Comparison of ENCODE assay signal across 20 cellular contexts in the genomic region with DNA sequence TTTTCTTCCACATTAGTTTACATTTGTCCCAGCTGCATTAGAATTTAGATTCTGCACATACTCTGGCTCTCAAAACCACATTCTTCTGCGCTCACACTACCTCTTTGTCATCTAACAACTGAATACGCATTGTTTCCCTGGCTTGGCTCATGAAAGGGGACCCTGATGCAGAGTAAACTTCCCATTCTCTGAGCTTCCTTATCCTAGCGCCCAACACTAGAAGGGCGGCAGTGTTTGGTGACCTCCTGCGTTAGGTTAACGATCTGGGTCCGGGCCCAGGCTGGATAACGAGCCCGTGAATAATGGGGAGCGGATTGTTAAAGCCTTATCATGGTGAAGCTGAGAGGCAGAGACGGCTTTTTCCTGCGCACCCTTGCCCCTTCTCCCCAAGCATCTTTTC.
DNase-seq lines count a peak whose midpoint lies in the region; ATAC-seq and TF ChIP-seq lines count a peak whose summit lies in the region.
"Had no signal": no experiment of that assay in that cellular context is flagged by ENCODE, and none has a peak within 500 bp of the region (broad histone marks: within the 10 kb centered on the region; RNA-seq: fewer than 3 reads in every experiment).

No MANE protein-coding gene starts in this region.

- TF ChIP-seq POLR2A in lower leg skin (IDR thresholded peaks at IDR 0.05): no peak

- 64 to 66% methylated on average over 12 of the region's 12 CpGs for WGBS in lower leg skin, 2 donors
- no CpG with 5 or more reads among the region's 12 CpGs for WGBS in trophoblast cell (ENCODE audit: extremely low coverage, insufficient coverage, insufficient read length)

- no peaks in the 10 kb centered on the region for H3K9me3 Mint-ChIP-seq in stimulated activated effector memory CD8-positive, alpha-beta T cell treated with anti-CD3 and anti-CD28 coated beads, Interleukin-12 subunit alpha, Interleukin-12 subunit beta, amount 100 ng/mL, for 72 hours
- H3K9me3 Mint-ChIP-seq: activated naive CD8-positive, alpha-beta T cell treated with anti-CD3 and anti-CD28 coated beads for 36 hours; activated T-cell treated with anti-CD3 and anti-CD28 coated beads, Interleukin-2, amount 50 U/mL, for 24 hours; natural killer cell had no signal

- no peaks in the 10 kb centered on the region for H3K4me1 ChIP-seq in trophoblast cell (ENCODE audit: control insufficient read depth in 1 of 2, insufficient read depth in 2 of 2, low read length in 2 of 2)
- H3K4me1 ChIP-seq: tibial artery had no signal

- H3K9me3 ChIP-seq in trophoblast cell (ENCODE audit: insufficient read depth, low read depth, low read length): no peaks in the 10 kb centered on the region
- H3K9me3 ChIP-seq: sigmoid colon, tibial artery had no signal

- no peaks in the 10 kb centered on the region for H3K27me3 ChIP-seq in trophoblast cell (ENCODE audit: insufficient read depth, low read length)
- H3K27me3 ChIP-seq: sigmoid colon, tibial artery had no signal

- H4K12ac ChIP-seq in trophoblast cell (ENCODE audit: low read depth, low read length): no peak overlapping the region

- no peak overlapping the region for H3K23ac ChIP-seq in trophoblast cell (ENCODE audit: low read length)

- H3K14ac ChIP-seq in trophoblast cell (ENCODE audit: low read length): no peak overlapping the region

- no peak overlapping the region for H4K91ac ChIP-seq in trophoblast cell (ENCODE audit: low read depth, low read length)

- TF ChIP-seq CTCF in astrocyte of the spinal cord (IDR thresholded peaks at IDR 0.05; ENCODE audit: low read depth, low read length) (no peak), lower leg skin (IDR thresholded peaks at IDR 0.05) (no peak)

- no peak overlapping the region for H2AK5ac ChIP-seq in trophoblast cell (ENCODE audit: low read length)

- no peak overlapping the region for H3K27ac Mint-ChIP-seq in stimulated activated effector memory CD8-positive, alpha-beta T cell treated with anti-CD3 and anti-CD28 coated beads, Interleukin-12 subunit alpha, Interleukin-12 subunit beta, amount 100 ng/mL, for 72 hours
- H3K27ac Mint-ChIP-seq: activated naive CD8-positive, alpha-beta T cell treated with anti-CD3 and anti-CD28 coated beads for 36 hours; activated T-cell treated with anti-CD3 and anti-CD28 coated beads, Interleukin-2, amount 50 U/mL, for 24 hours; natural killer cell had no signal

- no peak overlapping the region for H2AFZ ChIP-seq in trophoblast cell (ENCODE audit: insufficient read depth, low read length, poor library complexity)

- no peak overlapping the region for H3K18ac ChIP-seq in trophoblast cell (ENCODE audit: low read length)

- in situ Hi-C loops in astrocyte of the spinal cord (cut with HindIII; ENCODE audit: low sequenced_read_pairs): no loop called here

- no peak overlapping the region for H3K4me2 ChIP-seq in trophoblast cell (ENCODE audit: low read length)

- no peaks in the 10 kb centered on the region for H3K79me1 ChIP-seq in trophoblast cell (ENCODE audit: low read length)

- no peak overlapping the region for H4K8ac ChIP-seq in trophoblast cell (ENCODE audit: low read depth, low read length)

- intact Hi-C loops in lower leg skin (cut with DNase I; ENCODE audit: low total_unique reads): no loop called here

- no peak overlapping the region for H2BK5ac ChIP-seq in trophoblast cell (ENCODE audit: low read depth, low read length, poor library complexity)

- H3K4ac ChIP-seq in trophoblast cell (ENCODE audit: low read depth, low read length): no peak overlapping the region

- H2BK12ac ChIP-seq in trophoblast cell (ENCODE audit: low read length): no peak overlapping the region

- no peaks in the 10 kb centered on the region for H3K4me1 Mint-ChIP-seq in stimulated activated effector memory CD8-positive, alpha-beta T cell treated with anti-CD3 and anti-CD28 coated beads, Interleukin-12 subunit alpha, Interleukin-12 subunit beta, amount 100 ng/mL, for 72 hours
- H3K4me1 Mint-ChIP-seq: activated naive CD8-positive, alpha-beta T cell treated with anti-CD3 and anti-CD28 coated beads for 36 hours; natural killer cell had no signal

- H3K9ac ChIP-seq in trophoblast cell (ENCODE audit: low read length): no peak overlapping the region

- no peak overlapping the region for H3K27ac ChIP-seq in trophoblast cell (ENCODE audit: low read depth, low read length)
- H3K27ac ChIP-seq: sigmoid colon, tibial artery had no signal

- H3K79me2 ChIP-seq in trophoblast cell (ENCODE audit: control insufficient read depth, insufficient read depth, low read length, poor library complexity): no peaks in the 10 kb centered on the region

- no peak overlapping the region for H3K4me3 Mint-ChIP-seq in stimulated activated effector memory CD8-positive, alpha-beta T cell treated with anti-CD3 and anti-CD28 coated beads, Interleukin-12 subunit alpha, Interleukin-12 subunit beta, amount 100 ng/mL, for 72 hours
- H3K4me3 Mint-ChIP-seq: activated naive CD8-positive, alpha-beta T cell treated with anti-CD3 and anti-CD28 coated beads for 36 hours; activated T-cell treated with anti-CD3 and anti-CD28 coated beads, Interleukin-2, amount 50 U/mL, for 24 hours; natural killer cell had no signal

- H3K36me3 ChIP-seq in trophoblast cell (ENCODE audit: control insufficient read depth in 1 of 2, insufficient read depth in 2 of 2, low read length in 2 of 2): no peaks in the 10 kb centered on the region

- H2BK120ac ChIP-seq in trophoblast cell (ENCODE audit: insufficient read depth, low read length, poor library complexity): no peak overlapping the region

- DNase-seq in Ammon's horn (ENCODE audit: low spot score): peak; percentile 95
- peak; percentile 36 for DNase-seq in astrocyte of the spinal cord (ENCODE audit: low read depth, low spot score)
- DNase-seq in hippocampal formation (lab: John Stamatoyannopoulos, UW): peak; percentile 78 to 93
- peak in 53 of 56 donors; percentile 12 to 89 (median 71) for DNase-seq in nucleus accumbens (lab: John Stamatoyannopoulos, UW)
- no peak for DNase-seq in lower leg skin (ENCODE audit: low spot score in 2 of 2)
- no peak for DNase-seq in stimulated activated effector memory CD8-positive, alpha-beta T cell treated with anti-CD3 and anti-CD28 coated beads, Interleukin-12 subunit alpha, Interleukin-12 subunit beta, amount 100 ng/mL, for 72 hours (ENCODE audit: low spot score in 2 of 2)
- no peak for DNase-seq in trophoblast cell
- DNase-seq in AML-193 (lab: John Stamatoyannopoulos, UW): no peak
- DNase-seq: activated CD4-positive, alpha-beta T cell treated with anti-CD3 and anti-CD28 coated beads, Interleukin-2, amount 50 U/mL, for 1 hour; activated naive CD8-positive, alpha-beta T cell treated with anti-CD3 and anti-CD28 coated beads for 36 hours; activated T-cell treated with anti-CD3 and anti-CD28 coated beads, Interleukin-2, amount 50 U/mL, for 24 hours; Karpas-422; natural killer cell; NCI-H146; SIG-M5; sigmoid colon; stimulated activated CD4-positive, alpha-beta T cell treated with anti-CD3 and anti-CD28 coated beads, Interleukin-2, amount 100 ng/mL, for 48 hours; T1000; tibial artery had no signal

- H3K4me3 ChIP-seq in astrocyte of the spinal cord (ENCODE audit: low read depth, low read length) (no peak overlapping the region), lower leg skin (ENCODE audit: low read depth, poor library complexity, severe bottlenecking) (no peak overlapping the region), trophoblast cell (ENCODE audit: low read depth, low read length) (no peak overlapping the region)
- H3K4me3 ChIP-seq: lung, sigmoid colon, tibial artery had no signal

- ATAC-seq in stimulated activated effector memory CD8-positive, alpha-beta T cell treated with anti-CD3 and anti-CD28 coated beads, Interleukin-12 subunit alpha, Interleukin-12 subunit beta, amount 100 ng/mL, for 72 hours: no peak
- ATAC-seq: natural killer cell had no signal

- H3K36me3 Mint-ChIP-seq in stimulated activated effector memory CD8-positive, alpha-beta T cell treated with anti-CD3 and anti-CD28 coated beads, Interleukin-12 subunit alpha, Interleukin-12 subunit beta, amount 100 ng/mL, for 72 hours: no peaks in the 10 kb centered on the region
- H3K36me3 Mint-ChIP-seq: activated naive CD8-positive, alpha-beta T cell treated with anti-CD3 and anti-CD28 coated beads for 36 hours; natural killer cell had no signal

Comparison
In these comparisons a context has a peak if more than half of its experiments do, and no peak if none do; other contexts are left out.
1. DNase-seq: peak in Ammon's horn (single experiment), astrocyte of the spinal cord (single experiment), hippocampal formation (2 of 2) and nucleus accumbens (53 of 56); none in lower leg skin (0 of 2), stimulated activated effector memory CD8-positive, alpha-beta T cell treated with anti-CD3 and anti-CD28 coated beads, Interleukin-12 subunit alpha, Interleukin-12 subunit beta, amount 100 ng/mL, for 72 hours (0 of 2), trophoblast cell (0 of 2) and AML-193 (0 of 2).